ENCODE assay signal across 17 cellular contexts in genomic region chr2:100945930-100946607, GRCh38. TPM values are rescaled to one million over a fixed set of nuclear protein-coding genes. Genes with fewer than 3 reads are reported as not detected.
DNase-seq lines count a peak whose midpoint lies in the region; ATAC-seq and TF ChIP-seq lines count a peak whose summit lies in the region.
"Had no signal": no experiment of that assay in that cellular context is flagged by ENCODE, and none has a peak within 500 bp of the region (broad histone marks: within the 10 kb centered on the region; RNA-seq: fewer than 3 reads in every experiment).

No MANE protein-coding gene starts in this region.

- peaks cover 0 to 7% (median 0%) of the 10 kb centered on the region in 7 donors for H3K27me3 ChIP-seq in spleen (replicated peaks in 1 of 7)
- H3K27me3 ChIP-seq: BLaER1 had no signal

- H3K4me3 Mint-ChIP-seq in activated naive CD4-positive, alpha-beta T cell treated with anti-CD3 and anti-CD28 coated beads, Interleukin-2, amount 50 U/mL, for 24 hours, result no peak overlapping the region
- no peak overlapping the region for H3K4me3 Mint-ChIP-seq in activated naive CD4-positive, alpha-beta T cell treated with anti-CD3 and anti-CD28 coated beads, Interleukin-2, amount 10 ng/mL, durations not matched to agents 7 days and 5 days
- H3K4me3 Mint-ChIP-seq: CD14-positive monocyte; CD8-positive, alpha-beta T cell; HFFc6 had no signal

- CTCF ChIA-PET in activated naive CD4-positive, alpha-beta T cell treated with anti-CD3 and anti-CD28 coated beads, Interleukin-2, amount 10 ng/mL, durations not matched to agents 7 days and 5 days (lab: Charles Lee), result no interaction called here

- no peak for ATAC-seq in GM21619 (IDR thresholded peaks at IDR 0.05; ENCODE audit: unreplicated experiment)
- ATAC-seq in HG02588 (IDR thresholded peaks at IDR 0.05; ENCODE audit: unreplicated experiment), result no peak
- no peak for ATAC-seq in GM18867 (IDR thresholded peaks at IDR 0.05; ENCODE audit: unreplicated experiment)
- ATAC-seq: A549; CD8-positive, alpha-beta T cell; HCT116; HepG2 had no signal

- H3K4me3 ChIP-seq in spleen, result no peak overlapping the region
- H3K4me3 ChIP-seq: A549, BLaER1 had no signal

- 73 to 81% (median 77%) methylated on average over 8 of the region's 8 CpGs for WGBS in spleen, 5 donors

- H3K4me1 Mint-ChIP-seq in activated naive CD4-positive, alpha-beta T cell treated with anti-CD3 and anti-CD28 coated beads, Interleukin-2, amount 50 U/mL, for 24 hours, result peaks cover 30% of the 10 kb centered on the region
- peaks cover 15% of the 10 kb centered on the region for H3K4me1 Mint-ChIP-seq in activated naive CD4-positive, alpha-beta T cell treated with anti-CD3 and anti-CD28 coated beads, Interleukin-2, amount 10 ng/mL, durations not matched to agents 7 days and 5 days

- peaks cover 0 to 10% (median 0%) of the 10 kb centered on the region in 6 donors for H3K36me3 ChIP-seq in spleen
- H3K36me3 ChIP-seq: BLaER1 had no signal

- H3K9me3 ChIP-seq in spleen, result no peaks in the 10 kb centered on the region
- H3K9me3 ChIP-seq: A549, BLaER1 had no signal

- no peaks in the 10 kb centered on the region for H3K9me3 Mint-ChIP-seq in activated naive CD4-positive, alpha-beta T cell treated with anti-CD3 and anti-CD28 coated beads, Interleukin-2, amount 50 U/mL, for 24 hours
- no peaks in the 10 kb centered on the region for H3K9me3 Mint-ChIP-seq in activated naive CD4-positive, alpha-beta T cell treated with anti-CD3 and anti-CD28 coated beads, Interleukin-2, amount 10 ng/mL, durations not matched to agents 7 days and 5 days
- H3K9me3 Mint-ChIP-seq: CD8-positive, alpha-beta T cell; HFFc6 had no signal

- no peak for DNase-seq in activated naive CD4-positive, alpha-beta T cell treated with anti-CD3 and anti-CD28 coated beads, Interleukin-2, amount 10 ng/mL, durations not matched to agents 7 days and 5 days
- peak; percentile 41 for DNase-seq in mesenteric fat pad (ENCODE audit: low spot score)
- DNase-seq in spleen, result peak; percentile 50
- DNase-seq: CD8-positive, alpha-beta T cell; GOT3; H7; HFFc6 had no signal

- H3K27me3 Mint-ChIP-seq in activated naive CD4-positive, alpha-beta T cell treated with anti-CD3 and anti-CD28 coated beads, Interleukin-2, amount 50 U/mL, for 24 hours, result no peaks in the 10 kb centered on the region
- peaks cover 10% of the 10 kb centered on the region for H3K27me3 Mint-ChIP-seq in activated naive CD4-positive, alpha-beta T cell treated with anti-CD3 and anti-CD28 coated beads, Interleukin-2, amount 10 ng/mL, durations not matched to agents 7 days and 5 days

- no peak for TF ChIP-seq POLR2A in spleen (IDR thresholded peaks at IDR 0.05)

- peaks cover 0 to 10% (median 3%) of the 10 kb centered on the region in 6 donors for H3K4me1 ChIP-seq in spleen
- H3K4me1 ChIP-seq: A549 had no signal

- no peak for TF ChIP-seq CTCF in spleen (IDR thresholded peaks at IDR 0.05 in 8 of 11, conservative IDR thresholded peaks at IDR 0.05 in 3 of 11)

- H3K36me3 Mint-ChIP-seq in activated naive CD4-positive, alpha-beta T cell treated with anti-CD3 and anti-CD28 coated beads, Interleukin-2, amount 50 U/mL, for 24 hours, result peaks cover 7% of the 10 kb centered on the region
- H3K36me3 Mint-ChIP-seq in activated naive CD4-positive, alpha-beta T cell treated with anti-CD3 and anti-CD28 coated beads, Interleukin-2, amount 10 ng/mL, durations not matched to agents 7 days and 5 days, result peaks cover 6% of the 10 kb centered on the region
- H3K36me3 Mint-ChIP-seq: CD14-positive monocyte had no signal

- H3K27ac Mint-ChIP-seq in activated naive CD4-positive, alpha-beta T cell treated with anti-CD3 and anti-CD28 coated beads, Interleukin-2, amount 50 U/mL, for 24 hours, result peak overlapping the region; percentile 10
- no peak overlapping the region for H3K27ac Mint-ChIP-seq in activated naive CD4-positive, alpha-beta T cell treated with anti-CD3 and anti-CD28 coated beads, Interleukin-2, amount 10 ng/mL, durations not matched to agents 7 days and 5 days
- H3K27ac Mint-ChIP-seq: CD14-positive monocyte; CD8-positive, alpha-beta T cell; HFFc6 had no signal

- intact Hi-C loops in spleen (cut with DNase I; ENCODE audit: low total_unique reads), result no loop called here

- no peak overlapping the region for H3K27ac ChIP-seq in spleen
- H3K27ac ChIP-seq: 22Rv1, A549, BLaER1 had no signal

RNA-seq across cellular contexts. Expression of gene RPL31, which starts 56.0 kb away (rescaled TPM):
- total RNA-seq in mesenteric fat pad (1,076 TPM), spleen (1,000 to 10,000 TPM in 5 of 7 donors, 100 to 1,000 TPM in 2; 876 to 1,551 (median 1,095) TPM)
- over 10,000 TPM in 2 of 3 donors, 1,000 to 10,000 TPM in 1; 8,439 to 10,502 (median 10,023) TPM for polyA plus RNA-seq in spleen
